Comparison of ENCODE assay signal across 15 cellular contexts in genomic region chr5:135973323-135974018, GRCh38. TPM values are rescaled to one million over a fixed set of nuclear protein-coding genes. Genes with fewer than 3 reads are reported as not detected.
DNase-seq lines count a peak whose midpoint lies in the region; ATAC-seq and TF ChIP-seq lines count a peak whose summit lies in the region.
"Had no signal": no experiment of that assay in that cellular context is flagged by ENCODE, and none has a peak within 500 bp of the region (broad histone marks: within the 10 kb centered on the region; RNA-seq: fewer than 3 reads in every experiment).

No MANE protein-coding gene starts in this region.

- 59 to 77% (median 64%) methylated on average over 2 of the region's 2 CpGs for WGBS in psoas muscle, 3 donors

- no peaks in the 10 kb centered on the region for H4K20me1 ChIP-seq in OCI-LY7 (ENCODE audit: insufficient read depth, low read length)

- no peaks in the 10 kb centered on the region for H3K9me2 ChIP-seq in OCI-LY7 (ENCODE audit: insufficient read depth, low read length)

- TF ChIP-seq CTCF in fibroblast of the aortic adventitia (IDR thresholded peaks at IDR 0.05; ENCODE audit: insufficient read depth, low read length) (no peak), psoas muscle (IDR thresholded peaks at IDR 0.05) (no peak), colonic mucosa (IDR thresholded peaks at IDR 0.05) (no peak), Peyer's patch (IDR thresholded peaks at IDR 0.05) (no peak), OCI-LY7 (conservative IDR thresholded peaks at IDR 0.05; ENCODE audit: low read length) (no peak)

- no TSS peak for BruUV-seq in OCI-LY7 (replicated peaks; lab: Mats Ljungman, UMichigan)

- ATAC-seq in psoas muscle (peak; percentile 28 to 85 (median 77)), GM19397 (IDR thresholded peaks at IDR 0.05; ENCODE audit: unreplicated experiment) (no peak)
- ATAC-seq: GM12878 had no signal

- H3K4me1 ChIP-seq in SJSA1 (replicated peaks) (peaks cover 10% of the 10 kb centered on the region), psoas muscle (no peaks in the 10 kb centered on the region), colonic mucosa (no peaks in the 10 kb centered on the region), Peyer's patch (no peaks in the 10 kb centered on the region), OCI-LY7 (ENCODE audit: insufficient read depth, low read length, poor library complexity, severe bottlenecking) (no peaks in the 10 kb centered on the region)
- H3K4me1 ChIP-seq: ascending aorta, suprapubic skin had no signal

- H3K79me2 ChIP-seq in OCI-LY7 (ENCODE audit: insufficient read depth, low read depth, low read length) = no peaks in the 10 kb centered on the region

- H3K27ac ChIP-seq in SJSA1 (peak overlapping the region; percentile 3; the same call in 1 of the 2 replicates), psoas muscle (no peak overlapping the region), colonic mucosa (no peak overlapping the region), Peyer's patch (no peak overlapping the region), OCI-LY7 (ENCODE audit: low read depth, low read length, poor library complexity, severe bottlenecking) (no peak overlapping the region)
- H3K27ac ChIP-seq: ascending aorta, C4-2B, suprapubic skin had no signal

- no peak overlapping the region for H2AFZ ChIP-seq in OCI-LY7 (ENCODE audit: low read length)

- DNase-seq in ELR (ENCODE audit: low read depth) = peak; percentile 13
- DNase-seq in SJSA1 (ENCODE audit: low read depth in 1 of 2, low spot score in 2 of 2) = peak in 1 of 2 experiments; percentile 44
- peak; percentile 94 for DNase-seq in fibroblast of the aortic adventitia (ENCODE audit: low read depth)
- DNase-seq in psoas muscle = peak in 1 of 2 donors; percentile 62
- DNase-seq in colonic mucosa = no peak
- DNase-seq in Peyer's patch = no peak
- DNase-seq in OCI-LY7 (ENCODE audit: low spot score) = no peak
- DNase-seq: activated CD4-positive, alpha-beta memory T cell treated with anti-CD3 and anti-CD28 coated beads for 36 hours; DND-41 had no signal

- POLR2A ChIA-PET in OCI-LY7 (lab: Charles Lee) = interaction anchor here (1.4 kb wide), 1 partner anchor 12 kb away, joined by 3 read pairs; no protein-coding TSS in a partner anchor

- H3K4me2 ChIP-seq in OCI-LY7 (ENCODE audit: low read length) = no peak overlapping the region

- H3K9me3 ChIP-seq in SJSA1 (replicated peaks) (no peaks in the 10 kb centered on the region), psoas muscle (no peaks in the 10 kb centered on the region), colonic mucosa (no peaks in the 10 kb centered on the region), Peyer's patch (no peaks in the 10 kb centered on the region), OCI-LY7 (ENCODE audit: low read length) (no peaks in the 10 kb centered on the region)
- H3K9me3 ChIP-seq: ascending aorta, suprapubic skin had no signal

- H3K27me3 ChIP-seq in SJSA1 (replicated peaks) (no peaks in the 10 kb centered on the region), psoas muscle (ENCODE audit: insufficient read depth in 3 of 3, low read length in 2 of 3) (peaks cover 0 to 7% (median 0%) of the 10 kb centered on the region in 3 donors), colonic mucosa (no peaks in the 10 kb centered on the region), Peyer's patch (no peaks in the 10 kb centered on the region)
- H3K27me3 ChIP-seq: ascending aorta, suprapubic skin had no signal

- H3K4me3 ChIP-seq in SJSA1 = no peak overlapping the region
- no peak overlapping the region for H3K4me3 ChIP-seq in fibroblast of the aortic adventitia (ENCODE audit: low read depth, low read length)
- no peak overlapping the region for H3K4me3 ChIP-seq in psoas muscle
- no peak overlapping the region for H3K4me3 ChIP-seq in colonic mucosa
- H3K4me3 ChIP-seq in Peyer's patch = no peak overlapping the region
- no peak overlapping the region for H3K4me3 ChIP-seq in OCI-LY7 (ENCODE audit: low read depth, low read length, poor library complexity, severe bottlenecking)
- H3K4me3 ChIP-seq: ascending aorta, GM12878, suprapubic skin had no signal

- H3K36me3 ChIP-seq in SJSA1 (no peaks in the 10 kb centered on the region), psoas muscle (ENCODE audit: insufficient read depth in 1 of 2, low read depth in 1 of 2) (no peaks in the 10 kb centered on the region), colonic mucosa (no peaks in the 10 kb centered on the region), Peyer's patch (no peaks in the 10 kb centered on the region), OCI-LY7 (ENCODE audit: insufficient read depth, low read length) (no peaks in the 10 kb centered on the region)
- H3K36me3 ChIP-seq: ascending aorta, suprapubic skin had no signal

- CTCF ChIA-PET in OCI-LY7 (lab: Charles Lee; ENCODE audit: unreplicated experiment) = no interaction called here

- intact Hi-C loops in psoas muscle (cut with DNase I) = loop anchor here in 1 of 2 donors (10.0 kb wide), 1 partner anchor 91 kb away; no protein-coding TSS in a partner anchor
- intact Hi-C loops in colonic mucosa (cut with DNase I) = no loop called here
- intact Hi-C loops in OCI-LY7 (cut with micrococcal nuclease; ENCODE audit: unreplicated experiment) = no loop called here

- H3K9ac ChIP-seq in colonic mucosa (ENCODE audit: low read depth in 2 of 2, low read length in 2 of 2) = no peak overlapping the region

- no peak for TF ChIP-seq POLR2A in Peyer's patch (IDR thresholded peaks at IDR 0.05)

RNA-seq across cellular contexts. Expression of gene LECT2, which starts 18.7 kb away (rescaled TPM):
- total RNA-seq in SJSA1 (2014; rRNA removed; shearing (Covaris generic)) = not detected in 2 replicates
- total RNA-seq in fibroblast of the aortic adventitia (ENCODE audit: low replicate concordance) (not detected in 2 replicates), psoas muscle (not detected), colonic mucosa (not detected), Peyer's patch (not detected), OCI-LY7 (2022) (not detected in 2 replicates)
- not detected for polyA plus RNA-seq in psoas muscle
- total RNA-seq in OCI-LY7 (2014; rRNA removed; shearing (Covaris generic)) = not detected in 2 replicates
- total RNA-seq: activated CD4-positive, alpha-beta memory T cell treated with anti-CD3 and anti-CD28 coated beads for 36 hours; ascending aorta; glomerular endothelial cell; GM12878; suprapubic skin had no signal
- polyA plus RNA-seq: GM12878 had no signal

RNA-seq across cellular contexts. Expression of gene TGFBI, which starts 55.3 kb away (rescaled TPM):
- total RNA-seq in SJSA1 (2014; rRNA removed; shearing (Covaris generic)) = 172 and 185 TPM in 2 replicates
- total RNA-seq in fibroblast of the aortic adventitia (ENCODE audit: low replicate concordance) (169 and 227 TPM in 2 replicates), psoas muscle (10 to 100 TPM; 24.4 to 35.9 (median 30.3) TPM), colonic mucosa (10 to 100 TPM; 47.5 to 63.3 TPM), Peyer's patch (10 to 100 TPM; 17.5 to 56.9 (median 26.3) TPM), OCI-LY7 (2022) (not detected in 2 replicates)
- 10 to 100 TPM; 18.8 to 28.3 (median 20.9) TPM for polyA plus RNA-seq in psoas muscle
- not detected in 2 replicates for total RNA-seq in OCI-LY7 (2014; rRNA removed; shearing (Covaris generic))

Comparison
In these comparisons a context has a peak if more than half of its experiments do, and no peak if none do; other contexts are left out.
1. DNase-seq: peak in ELR (single experiment) and fibroblast of the aortic adventitia (single experiment); none in colonic mucosa (single experiment), Peyer's patch (0 of 3) and OCI-LY7 (single experiment).
2. RNA of gene TGFBI, which starts 55.3 kb away (total RNA-seq): 169 to 227 TPM in fibroblast of the aortic adventitia, 172 to 185 TPM in SJSA1, 47.5 to 63.3 TPM in colonic mucosa, 24.4 to 35.9 TPM in psoas muscle and 17.5 to 56.9 TPM in Peyer's patch; not detected in OCI-LY7; every median in the first group is over 10 times any median in the second.